Comparison of ENCODE assay signal across 18 cellular contexts in genomic region chr18:48264508-48264907, GRCh38.
A peak's percentile ranks its signal among the peaks of the same experiment; 100 is the strongest.
DNase-seq lines count a peak whose midpoint lies in the region; ATAC-seq and TF ChIP-seq lines count a peak whose summit lies in the region.
"Had no signal": no experiment of that assay in that cellular context is flagged by ENCODE, and none has a peak within 500 bp of the region (broad histone marks: within the 10 kb centered on the region; RNA-seq: fewer than 3 reads in every experiment).

No MANE protein-coding gene starts in this region.

- H4K20me1 ChIP-seq in PC-9 (ENCODE audit: insufficient read depth), result no peaks in the 10 kb centered on the region

- H3K27me3 ChIP-seq in PC-9 (ENCODE audit: insufficient read depth, low read depth) (no peaks in the 10 kb centered on the region), parathyroid adenoma (ENCODE audit: control insufficient read depth, insufficient read depth, low read length) (no peaks in the 10 kb centered on the region)
- H3K27me3 ChIP-seq: gastroesophageal sphincter, left lung, suprapubic skin had no signal

- no TSS peak for BruUV-seq in PC-9 (replicated peaks; lab: Mats Ljungman, UMichigan)

- no peaks in the 10 kb centered on the region for H3K36me3 ChIP-seq in PC-9 (ENCODE audit: low read depth)
- no peaks in the 10 kb centered on the region for H3K36me3 ChIP-seq in parathyroid adenoma (ENCODE audit: control insufficient read depth, insufficient read depth, low read length)
- H3K36me3 ChIP-seq: gastroesophageal sphincter, left lung, suprapubic skin had no signal

- H3K4me3 ChIP-seq in PC-9, result no peak overlapping the region
- no peak overlapping the region for H3K4me3 ChIP-seq in parathyroid adenoma (ENCODE audit: low read depth, low read length)
- H3K4me3 ChIP-seq: gastroesophageal sphincter, left lung, suprapubic skin had no signal

- H3K4me2 ChIP-seq in PC-9 (peak overlapping the region; percentile 7), parathyroid adenoma (ENCODE audit: low read length) (peak overlapping the region; percentile 18)

- peaks cover 9% of the 10 kb centered on the region for H3F3A ChIP-seq in PC-9 (ENCODE audit: insufficient read depth, low read depth)

- H3K9me3 ChIP-seq in PC-9 (ENCODE audit: insufficient read depth, low read depth) (no peaks in the 10 kb centered on the region), parathyroid adenoma (ENCODE audit: control insufficient read depth, low read length) (no peaks in the 10 kb centered on the region)
- H3K9me3 ChIP-seq: gastroesophageal sphincter, left lung, suprapubic skin had no signal

- intact Hi-C loops in PC-9 (cut with micrococcal nuclease; ENCODE audit: unreplicated experiment), result no loop called here

- H3K9me2 ChIP-seq in PC-9 (ENCODE audit: insufficient read depth), result no peaks in the 10 kb centered on the region

- ATAC-seq in stimulated activated naive CD8-positive, alpha-beta T cell treated with anti-CD3 and anti-CD28 coated beads, Interleukin-15, Interleukin-2, amounts not matched to agents 100 U/mL and 50 U/mL, for 24 hours, result no peak
- ATAC-seq: gastroesophageal sphincter, left lung had no signal

- DNase-seq in H4 (ENCODE audit: low spot score) (peak; percentile 25), PC-9 (no peak), epithelial cell of prostate (ENCODE audit: low read depth, low spot score) (no peak), Kasumi-1 (lab: John Stamatoyannopoulos, UW) (no peak)
- no peak for DNase-seq in activated CD8-positive, alpha-beta memory T cell treated with anti-CD3 and anti-CD28 coated beads for 24 hours
- DNase-seq in effector CD8-positive, alpha-beta T cell (lab: John Stamatoyannopoulos, UW), result no peak
- no peak for DNase-seq in stimulated activated naive CD8-positive, alpha-beta T cell treated with anti-CD3 and anti-CD28 coated beads, Interleukin-15, Interleukin-2, amounts not matched to agents 100 U/mL and 50 U/mL, for 24 hours
- DNase-seq: activated naive CD4-positive, alpha-beta T cell treated with Interleukin-2 at 50 U/mL for 16 hours; cortex of kidney; GF-D8; HFFc6; Karpas-422; left lung; SW 1271 had no signal

- CTCF ChIA-PET in PC-9 (lab: Charles Lee), result no interaction called here

- H2AFZ ChIP-seq in PC-9, result no peak overlapping the region
- H2AFZ ChIP-seq in parathyroid adenoma, result peak overlapping the region; percentile 19

- no peak for TF ChIP-seq CTCF in PC-9 (conservative IDR thresholded peaks at IDR 0.05)
- no peak for TF ChIP-seq CTCF in parathyroid adenoma (IDR thresholded peaks at IDR 0.05)

- H3K9ac ChIP-seq in parathyroid adenoma, result no peak overlapping the region

- H3K27ac ChIP-seq in PC-9, result no peak overlapping the region
- peak overlapping the region; percentile 12 for H3K27ac ChIP-seq in epithelial cell of prostate
- peak overlapping the region; percentile 36 for H3K27ac ChIP-seq in parathyroid adenoma
- H3K27ac ChIP-seq: gastroesophageal sphincter, left lung, RWPE1, suprapubic skin had no signal

- POLR2A ChIA-PET in PC-9 (lab: Charles Lee; ENCODE audit: unreplicated experiment), result no interaction called here

- H3K79me2 ChIP-seq in PC-9 (ENCODE audit: low read depth), result no peaks in the 10 kb centered on the region
- H3K79me2 ChIP-seq in parathyroid adenoma, result no peaks in the 10 kb centered on the region

- peaks cover 26% of the 10 kb centered on the region for H3K4me1 ChIP-seq in PC-9 (replicated peaks; ENCODE audit: insufficient read depth)
- H3K4me1 ChIP-seq in parathyroid adenoma, result peaks cover 59% of the 10 kb centered on the region
- H3K4me1 ChIP-seq: gastroesophageal sphincter, left lung, suprapubic skin had no signal
